Comparison of ENCODE assay signal across 29 cellular contexts in the genomic region with DNA sequence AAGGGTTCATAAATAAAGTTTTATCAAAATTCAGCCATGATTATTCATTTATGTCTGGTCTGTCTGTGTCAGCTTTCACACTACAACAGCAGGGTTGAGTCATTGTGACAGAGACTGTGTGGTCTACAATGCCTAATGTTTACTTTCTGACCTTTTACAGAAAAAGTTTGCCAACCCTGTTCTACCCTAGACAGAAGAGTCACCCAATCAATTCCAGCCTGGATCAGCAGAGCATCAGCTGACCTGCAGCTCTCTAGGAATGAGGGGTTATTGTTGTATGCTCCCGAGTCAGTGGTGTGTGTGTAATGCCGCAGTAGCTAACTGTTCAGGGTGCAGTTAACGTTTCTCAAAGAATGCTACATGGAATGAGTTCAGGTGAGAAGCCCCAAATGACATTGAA.
"Had no signal": no experiment of that assay in that cellular context is flagged by ENCODE, and none has a peak within 500 bp of the region (broad histone marks: within the 10 kb centered on the region; RNA-seq: fewer than 3 reads in every experiment).

No MANE protein-coding gene starts in this region.

- H3K4me3 ChIP-seq: heart left ventricle, left ventricle myocardium inferior, lung, neural progenitor cell, right atrium auricular region, testis, transverse colon, uterus had no signal

- H3K27me3 ChIP-seq: brain microvascular endothelial cell, neural progenitor cell, right atrium auricular region, testis, uterus had no signal

- H3K9ac ChIP-seq: neural progenitor cell, parathyroid adenoma had no signal

- DNase-seq: activated CD4-positive, alpha-beta T cell treated with anti-CD3 and anti-CD28 coated beads for 4 hours; activated CD4-positive, alpha-beta T cell treated with anti-CD3 and anti-CD28 coated beads, Interleukin-2, amount 50 U/mL, for 48 hours; activated CD4-positive, CD25-positive, alpha-beta regulatory T cell; activated CD8-positive, alpha-beta memory T cell treated with anti-CD3 and anti-CD28 coated beads for 24 hours; activated CD8-positive, alpha-beta memory T cell treated with anti-CD3 and anti-CD28 coated beads, Interleukin-2, amount 50 U/mL, for 4 hours; activated T-cell treated with anti-CD3 and anti-CD28 coated beads, Interleukin-2, amount 50 U/mL, for 4 hours; brain microvascular endothelial cell; cortex of kidney; endodermal cell; foreskin fibroblast; heart left ventricle; left ventricle myocardium inferior; mesendoderm; natural killer cell; occipital lobe; stimulated activated CD4-positive, alpha-beta T cell treated with anti-CD3 and anti-CD28 coated beads, Interleukin-15, amount 100 ng/mL, for 24 hours; stimulated activated CD4-positive, alpha-beta T cell treated with anti-CD3 and anti-CD28 coated beads, Interleukin-2, amount 100 ng/mL, for 24 hours; stimulated activated naive CD4-positive, alpha-beta T cell; testis; transverse colon; uterus had no signal

- ATAC-seq: esophagus mucosa, heart left ventricle, natural killer cell had no signal

- H3K4me1 ChIP-seq: heart left ventricle, left ventricle myocardium inferior, neural progenitor cell, parathyroid adenoma, right atrium auricular region, testis, transverse colon, uterus had no signal

- FAIRE-seq: astrocyte had no signal

- H3K36me3 ChIP-seq: brain microvascular endothelial cell, heart left ventricle, left ventricle myocardium inferior, neural progenitor cell, right atrium auricular region, transverse colon, uterus had no signal

- H3K79me2 ChIP-seq: parathyroid adenoma had no signal

- H3K27ac ChIP-seq: brain microvascular endothelial cell, heart left ventricle, left ventricle myocardium inferior, neural progenitor cell, parathyroid adenoma, right atrium auricular region, testis, transverse colon, uterus had no signal

- H3K36me3 Mint-ChIP-seq: natural killer cell, neural progenitor cell had no signal

- H3K4me2 ChIP-seq: neural progenitor cell had no signal

- H3K27ac Mint-ChIP-seq: activated naive CD8-positive, alpha-beta T cell; activated T-helper 2 cell treated with anti-CD3 and anti-CD28 coated beads, Interferon-gamma antibody, Interleukin-2, Interleukin-4, amounts not matched to agents 10 μg/mL and 5 μg/mL and 100 μg/mL, durations not matched to agents 14 hours and 24 hours and 36 hours; endodermal cell; natural killer cell; neural progenitor cell had no signal

- H3K4me3 Mint-ChIP-seq: activated naive CD8-positive, alpha-beta T cell; activated T-cell treated with anti-CD3 and anti-CD28 coated beads, Interleukin-2, amount 50 U/mL, for 4 hours; endodermal cell; natural killer cell; neural progenitor cell had no signal

- H2AFZ ChIP-seq: neural progenitor cell, parathyroid adenoma had no signal

- H3K9me3 ChIP-seq: heart left ventricle, left ventricle myocardium inferior, right atrium auricular region, testis, transverse colon, uterus had no signal

- H3K9me3 Mint-ChIP-seq: activated T-cell treated with anti-CD3 and anti-CD28 coated beads, Interleukin-2, amount 50 U/mL, for 4 hours; activated T-helper 2 cell treated with anti-CD3 and anti-CD28 coated beads, Interferon-gamma antibody, Interleukin-2, Interleukin-4, amounts not matched to agents 10 μg/mL and 5 μg/mL and 100 μg/mL, durations not matched to agents 14 hours and 24 hours and 36 hours; endodermal cell; natural killer cell; neural progenitor cell had no signal
